1 cellular context compared by ENCODE assay signal in the genomic region with DNA sequence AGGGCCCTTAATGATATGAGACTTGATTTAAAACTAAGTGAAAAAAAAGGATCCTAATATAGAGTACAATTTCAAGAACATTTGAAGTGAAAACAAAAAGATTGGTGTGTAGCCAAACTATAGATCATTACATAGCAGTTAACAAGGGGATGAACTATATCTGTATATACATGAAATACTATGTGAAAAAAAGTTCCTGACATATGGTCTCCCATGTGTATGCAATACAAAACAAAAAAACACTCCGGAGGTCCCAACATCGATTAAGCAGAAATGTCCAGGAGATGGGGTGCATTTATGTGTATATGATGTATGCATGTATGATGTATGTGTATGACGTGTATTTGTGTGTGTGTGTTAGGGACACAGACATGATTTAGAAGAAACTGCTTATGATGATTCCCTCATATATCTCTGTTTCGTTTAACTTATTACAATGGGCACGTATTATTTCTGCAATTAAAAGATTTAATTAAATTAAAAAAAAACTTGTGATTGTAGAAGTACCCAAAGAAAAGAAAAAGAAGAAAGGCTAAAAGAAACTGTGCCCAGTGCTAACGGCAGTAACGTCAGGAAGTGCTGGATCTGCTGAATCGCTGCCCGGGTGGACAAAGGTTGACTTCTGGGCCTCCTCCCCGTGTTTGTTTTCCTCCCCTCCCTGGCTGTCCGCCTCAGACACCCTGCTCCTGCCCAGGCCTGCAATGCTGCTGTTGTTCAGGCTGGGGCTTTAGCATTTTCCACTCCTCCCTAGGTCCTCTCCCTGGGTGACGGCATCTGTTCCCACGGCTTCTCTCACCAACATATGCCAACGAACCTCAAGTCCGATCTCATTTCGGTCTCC.
TF ChIP-seq lines count a peak whose summit lies in the region.

No MANE protein-coding gene starts in this region.

TF ChIP-seq in HepG2, 621 proteins besides CTCF, POLR2A, EP300 and RAD21 (continued from another document and continues in another):
- TF ChIP-seq, protein P1, sequence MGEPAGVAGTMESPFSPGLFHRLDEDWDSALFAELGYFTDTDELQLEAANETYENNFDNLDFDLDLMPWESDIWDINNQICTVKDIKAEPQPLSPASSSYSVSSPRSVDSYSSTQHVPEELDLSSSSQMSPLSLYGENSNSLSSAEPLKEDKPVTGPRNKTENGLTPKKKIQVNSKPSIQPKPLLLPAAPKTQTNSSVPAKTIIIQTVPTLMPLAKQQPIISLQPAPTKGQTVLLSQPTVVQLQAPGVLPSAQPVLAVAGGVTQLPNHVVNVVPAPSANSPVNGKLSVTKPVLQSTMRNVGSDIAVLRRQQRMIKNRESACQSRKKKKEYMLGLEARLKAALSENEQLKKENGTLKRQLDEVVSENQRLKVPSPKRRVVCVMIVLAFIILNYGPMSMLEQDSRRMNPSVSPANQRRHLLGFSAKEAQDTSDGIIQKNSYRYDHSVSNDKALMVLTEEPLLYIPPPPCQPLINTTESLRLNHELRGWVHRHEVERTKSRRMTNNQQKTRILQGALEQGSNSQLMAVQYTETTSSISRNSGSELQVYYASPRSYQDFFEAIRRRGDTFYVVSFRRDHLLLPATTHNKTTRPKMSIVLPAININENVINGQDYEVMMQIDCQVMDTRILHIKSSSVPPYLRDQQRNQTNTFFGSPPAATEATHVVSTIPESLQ (CRISPR knock-in tag; conservative IDR thresholded peaks at IDR 0.05) = no peak
- TF ChIP-seq ZNF24 (IDR thresholded peaks at IDR 0.05) (no peak), GATA4 (IDR thresholded peaks at IDR 0.05; ENCODE audit: borderline replicate concordance, low read depth) (peak; percentile 40; the same call in 1 of the 2 replicates), TCF7 (IDR thresholded peaks at IDR 0.05; ENCODE audit: low read depth) (no peak), TAF1 (CRISPR knock-in tag; IDR thresholded peaks at IDR 0.05) (peak; percentile 46), JUNB (CRISPR knock-in tag; IDR thresholded peaks at IDR 0.05; ENCODE audit: borderline replicate concordance) (no peak), ZC3H13 (CRISPR knock-in tag; IDR thresholded peaks at IDR 0.05) (no peak; the same call in 1 of the 2 replicates), ZBTB42 (CRISPR knock-in tag; IDR thresholded peaks at IDR 0.05) (no peak), ZNF569 (CRISPR knock-in tag; IDR thresholded peaks at IDR 0.05; ENCODE audit: borderline replicate concordance) (no peak), GPN1 (CRISPR knock-in tag; IDR thresholded peaks at IDR 0.05; ENCODE audit: borderline replicate concordance) (no peak), ZNF660 (CRISPR knock-in tag; IDR thresholded peaks at IDR 0.05; ENCODE audit: borderline replicate concordance, low read depth) (no peak), ZNF296 (CRISPR knock-in tag; conservative IDR thresholded peaks at IDR 0.05) (no peak), ZFYVE20 (CRISPR knock-in tag; IDR thresholded peaks at IDR 0.05; ENCODE audit: borderline replicate concordance, low read depth) (no peak), CBX2 (IDR thresholded peaks at IDR 0.05; ENCODE audit: low read depth, low read length) (no peak), CBX2 (CRISPR knock-in tag; IDR thresholded peaks at IDR 0.05; ENCODE audit: low read depth) (no peak), STAG1 (CRISPR knock-in tag; IDR thresholded peaks at IDR 0.05) (peak; percentile 19), JDP2 (CRISPR knock-in tag; IDR thresholded peaks at IDR 0.05; ENCODE audit: borderline replicate concordance) (no peak)
- TF ChIP-seq, protein P2, sequence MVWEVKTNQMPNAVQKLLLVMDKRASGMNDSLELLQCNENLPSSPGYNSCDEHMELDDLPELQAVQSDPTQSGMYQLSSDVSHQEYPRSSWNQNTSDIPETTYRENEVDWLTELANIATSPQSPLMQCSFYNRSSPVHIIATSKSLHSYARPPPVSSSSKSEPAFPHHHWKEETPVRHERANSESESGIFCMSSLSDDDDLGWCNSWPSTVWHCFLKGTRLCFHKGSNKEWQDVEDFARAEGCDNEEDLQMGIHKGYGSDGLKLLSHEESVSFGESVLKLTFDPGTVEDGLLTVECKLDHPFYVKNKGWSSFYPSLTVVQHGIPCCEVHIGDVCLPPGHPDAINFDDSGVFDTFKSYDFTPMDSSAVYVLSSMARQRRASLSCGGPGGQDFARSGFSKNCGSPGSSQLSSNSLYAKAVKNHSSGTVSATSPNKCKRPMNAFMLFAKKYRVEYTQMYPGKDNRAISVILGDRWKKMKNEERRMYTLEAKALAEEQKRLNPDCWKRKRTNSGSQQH (CRISPR knock-in tag; IDR thresholded peaks at IDR 0.05; ENCODE audit: low read depth) = no peak
- TF ChIP-seq, protein P3, sequence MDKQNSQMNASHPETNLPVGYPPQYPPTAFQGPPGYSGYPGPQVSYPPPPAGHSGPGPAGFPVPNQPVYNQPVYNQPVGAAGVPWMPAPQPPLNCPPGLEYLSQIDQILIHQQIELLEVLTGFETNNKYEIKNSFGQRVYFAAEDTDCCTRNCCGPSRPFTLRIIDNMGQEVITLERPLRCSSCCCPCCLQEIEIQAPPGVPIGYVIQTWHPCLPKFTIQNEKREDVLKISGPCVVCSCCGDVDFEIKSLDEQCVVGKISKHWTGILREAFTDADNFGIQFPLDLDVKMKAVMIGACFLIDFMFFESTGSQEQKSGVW (CRISPR knock-in tag; IDR thresholded peaks at IDR 0.05; ENCODE audit: borderline replicate concordance) = no peak
- TF ChIP-seq, protein P4, sequence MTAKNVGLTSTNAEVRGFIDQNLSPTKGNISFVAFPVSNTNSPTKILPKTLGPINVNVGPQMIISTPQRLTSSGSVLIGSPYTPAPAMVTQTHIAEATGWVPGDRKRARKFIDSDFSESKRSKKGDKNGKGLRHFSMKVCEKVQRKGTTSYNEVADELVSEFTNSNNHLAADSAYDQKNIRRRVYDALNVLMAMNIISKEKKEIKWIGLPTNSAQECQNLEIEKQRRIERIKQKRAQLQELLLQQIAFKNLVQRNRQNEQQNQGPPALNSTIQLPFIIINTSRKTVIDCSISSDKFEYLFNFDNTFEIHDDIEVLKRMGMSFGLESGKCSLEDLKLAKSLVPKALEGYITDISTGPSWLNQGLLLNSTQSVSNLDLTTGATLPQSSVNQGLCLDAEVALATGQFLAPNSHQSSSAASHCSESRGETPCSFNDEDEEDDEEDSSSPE (CRISPR knock-in tag; IDR thresholded peaks at IDR 0.05) = no peak
- TF ChIP-seq, protein P5, sequence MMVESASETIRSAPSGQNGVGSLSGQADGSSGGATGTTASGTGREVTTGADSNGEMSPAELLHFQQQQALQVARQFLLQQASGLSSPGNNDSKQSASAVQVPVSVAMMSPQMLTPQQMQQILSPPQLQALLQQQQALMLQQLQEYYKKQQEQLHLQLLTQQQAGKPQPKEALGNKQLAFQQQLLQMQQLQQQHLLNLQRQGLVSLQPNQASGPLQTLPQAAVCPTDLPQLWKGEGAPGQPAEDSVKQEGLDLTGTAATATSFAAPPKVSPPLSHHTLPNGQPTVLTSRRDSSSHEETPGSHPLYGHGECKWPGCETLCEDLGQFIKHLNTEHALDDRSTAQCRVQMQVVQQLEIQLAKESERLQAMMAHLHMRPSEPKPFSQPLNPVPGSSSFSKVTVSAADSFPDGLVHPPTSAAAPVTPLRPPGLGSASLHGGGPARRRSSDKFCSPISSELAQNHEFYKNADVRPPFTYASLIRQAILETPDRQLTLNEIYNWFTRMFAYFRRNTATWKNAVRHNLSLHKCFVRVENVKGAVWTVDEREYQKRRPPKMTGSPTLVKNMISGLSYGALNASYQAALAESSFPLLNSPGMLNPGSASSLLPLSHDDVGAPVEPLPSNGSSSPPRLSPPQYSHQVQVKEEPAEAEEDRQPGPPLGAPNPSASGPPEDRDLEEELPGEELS (CRISPR knock-in tag; IDR thresholded peaks at IDR 0.05) = peak; percentile 88
- TF ChIP-seq, protein P6, sequence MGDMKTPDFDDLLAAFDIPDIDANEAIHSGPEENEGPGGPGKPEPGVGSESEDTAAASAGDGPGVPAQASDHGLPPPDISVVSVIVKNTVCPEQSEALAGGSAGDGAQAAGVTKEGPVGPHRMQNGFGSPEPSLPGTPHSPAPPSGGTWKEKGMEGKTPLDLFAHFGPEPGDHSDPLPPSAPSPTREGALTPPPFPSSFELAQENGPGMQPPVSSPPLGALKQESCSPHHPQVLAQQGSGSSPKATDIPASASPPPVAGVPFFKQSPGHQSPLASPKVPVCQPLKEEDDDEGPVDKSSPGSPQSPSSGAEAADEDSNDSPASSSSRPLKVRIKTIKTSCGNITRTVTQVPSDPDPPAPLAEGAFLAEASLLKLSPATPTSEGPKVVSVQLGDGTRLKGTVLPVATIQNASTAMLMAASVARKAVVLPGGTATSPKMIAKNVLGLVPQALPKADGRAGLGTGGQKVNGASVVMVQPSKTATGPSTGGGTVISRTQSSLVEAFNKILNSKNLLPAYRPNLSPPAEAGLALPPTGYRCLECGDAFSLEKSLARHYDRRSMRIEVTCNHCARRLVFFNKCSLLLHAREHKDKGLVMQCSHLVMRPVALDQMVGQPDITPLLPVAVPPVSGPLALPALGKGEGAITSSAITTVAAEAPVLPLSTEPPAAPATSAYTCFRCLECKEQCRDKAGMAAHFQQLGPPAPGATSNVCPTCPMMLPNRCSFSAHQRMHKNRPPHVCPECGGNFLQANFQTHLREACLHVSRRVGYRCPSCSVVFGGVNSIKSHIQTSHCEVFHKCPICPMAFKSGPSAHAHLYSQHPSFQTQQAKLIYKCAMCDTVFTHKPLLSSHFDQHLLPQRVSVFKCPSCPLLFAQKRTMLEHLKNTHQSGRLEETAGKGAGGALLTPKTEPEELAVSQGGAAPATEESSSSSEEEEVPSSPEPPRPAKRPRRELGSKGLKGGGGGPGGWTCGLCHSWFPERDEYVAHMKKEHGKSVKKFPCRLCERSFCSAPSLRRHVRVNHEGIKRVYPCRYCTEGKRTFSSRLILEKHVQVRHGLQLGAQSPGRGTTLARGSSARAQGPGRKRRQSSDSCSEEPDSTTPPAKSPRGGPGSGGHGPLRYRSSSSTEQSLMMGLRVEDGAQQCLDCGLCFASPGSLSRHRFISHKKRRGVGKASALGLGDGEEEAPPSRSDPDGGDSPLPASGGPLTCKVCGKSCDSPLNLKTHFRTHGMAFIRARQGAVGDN (CRISPR knock-in tag; IDR thresholded peaks at IDR 0.05) = peak; percentile 88
- TF ChIP-seq, protein P7, sequence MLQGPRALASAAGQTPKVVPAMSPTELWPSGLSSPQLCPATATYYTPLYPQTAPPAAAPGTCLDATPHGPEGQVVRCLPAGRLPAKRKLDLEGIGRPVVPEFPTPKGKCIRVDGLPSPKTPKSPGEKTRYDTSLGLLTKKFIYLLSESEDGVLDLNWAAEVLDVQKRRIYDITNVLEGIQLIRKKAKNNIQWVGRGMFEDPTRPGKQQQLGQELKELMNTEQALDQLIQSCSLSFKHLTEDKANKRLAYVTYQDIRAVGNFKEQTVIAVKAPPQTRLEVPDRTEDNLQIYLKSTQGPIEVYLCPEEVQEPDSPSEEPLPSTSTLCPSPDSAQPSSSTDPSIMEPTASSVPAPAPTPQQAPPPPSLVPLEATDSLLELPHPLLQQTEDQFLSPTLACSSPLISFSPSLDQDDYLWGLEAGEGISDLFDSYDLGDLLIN (CRISPR knock-in tag; IDR thresholded peaks at IDR 0.05; ENCODE audit: borderline replicate concordance) = no peak
- TF ChIP-seq, protein P8, sequence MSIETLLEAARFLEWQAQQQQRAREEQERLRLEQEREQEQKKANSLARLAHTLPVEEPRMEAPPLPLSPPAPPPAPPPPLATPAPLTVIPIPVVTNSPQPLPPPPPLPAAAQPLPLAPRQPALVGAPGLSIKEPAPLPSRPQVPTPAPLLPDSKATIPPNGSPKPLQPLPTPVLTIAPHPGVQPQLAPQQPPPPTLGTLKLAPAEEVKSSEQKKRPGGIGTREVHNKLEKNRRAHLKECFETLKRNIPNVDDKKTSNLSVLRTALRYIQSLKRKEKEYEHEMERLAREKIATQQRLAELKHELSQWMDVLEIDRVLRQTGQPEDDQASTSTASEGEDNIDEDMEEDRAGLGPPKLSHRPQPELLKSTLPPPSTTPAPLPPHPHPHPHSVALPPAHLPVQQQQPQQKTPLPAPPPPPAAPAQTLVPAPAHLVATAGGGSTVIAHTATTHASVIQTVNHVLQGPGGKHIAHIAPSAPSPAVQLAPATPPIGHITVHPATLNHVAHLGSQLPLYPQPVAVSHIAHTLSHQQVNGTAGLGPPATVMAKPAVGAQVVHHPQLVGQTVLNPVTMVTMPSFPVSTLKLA (IDR thresholded peaks at IDR 0.05) = no peak
- TF ChIP-seq, protein P9, sequence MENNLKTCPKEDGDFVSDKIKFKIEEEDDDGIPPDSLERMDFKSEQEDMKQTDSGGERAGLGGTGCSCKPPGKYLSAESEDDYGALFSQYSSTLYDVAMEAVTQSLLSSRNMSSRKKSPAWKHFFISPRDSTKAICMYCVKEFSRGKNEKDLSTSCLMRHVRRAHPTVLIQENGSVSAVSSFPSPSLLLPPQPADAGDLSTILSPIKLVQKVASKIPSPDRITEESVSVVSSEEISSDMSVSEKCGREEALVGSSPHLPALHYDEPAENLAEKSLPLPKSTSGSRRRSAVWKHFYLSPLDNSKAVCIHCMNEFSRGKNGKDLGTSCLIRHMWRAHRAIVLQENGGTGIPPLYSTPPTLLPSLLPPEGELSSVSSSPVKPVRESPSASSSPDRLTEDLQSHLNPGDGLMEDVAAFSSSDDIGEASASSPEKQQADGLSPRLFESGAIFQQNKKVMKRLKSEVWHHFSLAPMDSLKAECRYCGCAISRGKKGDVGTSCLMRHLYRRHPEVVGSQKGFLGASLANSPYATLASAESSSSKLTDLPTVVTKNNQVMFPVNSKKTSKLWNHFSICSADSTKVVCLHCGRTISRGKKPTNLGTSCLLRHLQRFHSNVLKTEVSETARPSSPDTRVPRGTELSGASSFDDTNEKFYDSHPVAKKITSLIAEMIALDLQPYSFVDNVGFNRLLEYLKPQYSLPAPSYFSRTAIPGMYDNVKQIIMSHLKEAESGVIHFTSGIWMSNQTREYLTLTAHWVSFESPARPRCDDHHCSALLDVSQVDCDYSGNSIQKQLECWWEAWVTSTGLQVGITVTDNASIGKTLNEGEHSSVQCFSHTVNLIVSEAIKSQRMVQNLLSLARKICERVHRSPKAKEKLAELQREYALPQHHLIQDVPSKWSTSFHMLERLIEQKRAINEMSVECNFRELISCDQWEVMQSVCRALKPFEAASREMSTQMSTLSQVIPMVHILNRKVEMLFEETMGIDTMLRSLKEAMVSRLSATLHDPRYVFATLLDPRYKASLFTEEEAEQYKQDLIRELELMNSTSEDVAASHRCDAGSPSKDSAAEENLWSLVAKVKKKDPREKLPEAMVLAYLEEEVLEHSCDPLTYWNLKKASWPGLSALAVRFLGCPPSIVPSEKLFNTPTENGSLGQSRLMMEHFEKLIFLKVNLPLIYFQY (CRISPR knock-in tag; IDR thresholded peaks at IDR 0.05; ENCODE audit: borderline replicate concordance) = peak; percentile 80; the same call in 1 of the 2 replicates
- TF ChIP-seq, protein P10, sequence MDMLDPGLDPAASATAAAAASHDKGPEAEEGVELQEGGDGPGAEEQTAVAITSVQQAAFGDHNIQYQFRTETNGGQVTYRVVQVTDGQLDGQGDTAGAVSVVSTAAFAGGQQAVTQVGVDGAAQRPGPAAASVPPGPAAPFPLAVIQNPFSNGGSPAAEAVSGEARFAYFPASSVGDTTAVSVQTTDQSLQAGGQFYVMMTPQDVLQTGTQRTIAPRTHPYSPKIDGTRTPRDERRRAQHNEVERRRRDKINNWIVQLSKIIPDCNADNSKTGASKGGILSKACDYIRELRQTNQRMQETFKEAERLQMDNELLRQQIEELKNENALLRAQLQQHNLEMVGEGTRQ (IDR thresholded peaks at IDR 0.05; ENCODE audit: low read depth, low read length) = no peak
- TF ChIP-seq, protein P10 (CRISPR knock-in tag; IDR thresholded peaks at IDR 0.05; ENCODE audit: borderline replicate concordance) = no peak
